ENCODE assay signal across 13 cellular contexts in the genomic region with DNA sequence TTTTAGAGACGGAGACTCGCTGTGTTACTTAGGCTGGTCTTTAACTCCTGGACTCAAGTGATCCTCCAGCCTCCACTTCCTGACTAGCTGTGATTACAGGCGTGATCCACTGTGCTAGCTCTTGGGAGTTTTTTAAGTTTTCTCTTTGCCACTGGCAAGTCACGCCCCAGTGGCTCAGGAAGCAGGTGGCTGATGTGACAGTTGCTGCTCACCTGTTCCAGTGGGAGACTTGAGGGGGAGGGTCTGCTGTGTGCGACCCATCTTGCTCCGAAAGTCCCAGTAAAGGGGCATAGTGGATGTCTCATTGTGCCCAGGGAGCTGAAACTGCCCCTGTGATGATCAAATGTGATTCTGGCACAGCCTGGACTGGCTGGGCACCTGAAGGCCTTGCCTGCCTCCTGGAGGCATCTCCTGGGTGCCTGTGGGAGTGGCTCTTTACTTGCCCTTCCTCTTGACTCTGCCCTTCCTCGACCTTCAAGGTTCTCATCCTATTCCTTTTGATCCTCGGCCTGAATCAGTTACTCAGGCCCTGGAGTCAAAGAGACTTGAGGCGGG. TPM values are rescaled to one million over a fixed set of nuclear protein-coding genes. Genes with fewer than 3 reads are reported as not detected.
DNase-seq lines count a peak whose midpoint lies in the region; ATAC-seq and TF ChIP-seq lines count a peak whose summit lies in the region.
"Had no signal": no experiment of that assay in that cellular context is flagged by ENCODE, and none has a peak within 500 bp of the region (broad histone marks: within the 10 kb centered on the region; RNA-seq: fewer than 3 reads in every experiment).

No MANE protein-coding gene starts in this region.

- H3K9ac ChIP-seq in DND-41 (ENCODE audit: low read depth, low read length): no peak overlapping the region
- no peak overlapping the region for H3K9ac ChIP-seq in HUES48 (ENCODE audit: low read depth, low read length)
- H3K9ac ChIP-seq in colonic mucosa (ENCODE audit: low read depth in 2 of 2, low read length in 2 of 2): peak overlapping the region in 1 of 2 donors; percentile 58

- intact Hi-C loops in colonic mucosa (cut with DNase I): no loop called here

- TF ChIP-seq CTCF in DND-41 (IDR thresholded peaks at IDR 0.05; ENCODE audit: borderline replicate concordance, extremely low read depth, low read length, poor library complexity, severe bottlenecking) (no peak), colonic mucosa (IDR thresholded peaks at IDR 0.05) (no peak), neural crest cell (conservative IDR thresholded peaks at IDR 0.05) (no peak)

- H3K4me1 Mint-ChIP-seq in neural crest cell: peaks cover 54% of the 10 kb centered on the region

- H3K4me3 ChIP-seq in DND-41 (ENCODE audit: low read depth in 1 of 2, low read length in 2 of 2): no peak overlapping the region
- H3K4me3 ChIP-seq in HUES48 (ENCODE audit: low read depth, low read length): no peak overlapping the region
- H3K4me3 ChIP-seq in colonic mucosa: no peak overlapping the region

- peaks cover 2% of the 10 kb centered on the region for H3K36me3 Mint-ChIP-seq in neural crest cell (ENCODE audit: low read depth)

- H2AFZ ChIP-seq in DND-41 (ENCODE audit: low read depth, low read length): no peak overlapping the region

- H3K27me3 ChIP-seq in DND-41 (ENCODE audit: insufficient read depth, low read length, poor library complexity) (no peaks in the 10 kb centered on the region), HUES48 (ENCODE audit: control insufficient read depth, insufficient read depth, low read length) (no peaks in the 10 kb centered on the region), colonic mucosa (no peaks in the 10 kb centered on the region)

- DNase-seq in DND-41 (peak; percentile 21), colonic mucosa (peak; percentile 56), neural crest cell (ENCODE audit: low read depth, low spot score) (no peak), ureter (ENCODE audit: low spot score) (no peak)
- no peak for DNase-seq in stimulated activated naive CD4-positive, alpha-beta T cell treated with Interleukin-2 at 50 U/mL for 16 hours (lab: John Stamatoyannopoulos, UW)
- DNase-seq: activated naive CD4-positive, alpha-beta T cell treated with anti-CD3 and anti-CD28 coated beads, Interleukin-2, amount 50 U/mL, for 16 hours; effector CD4-positive, alpha-beta T cell; Kasumi-1; NK-92 treated with Interleukin-12 subunit alpha and Interleukin-12 subunit beta, amount 100 ng/mL, for 24 hours had no signal

- no peaks in the 10 kb centered on the region for H3K27me3 Mint-ChIP-seq in neural crest cell (ENCODE audit: low read depth)

- H3K27ac Mint-ChIP-seq in neural crest cell (ENCODE audit: unreplicated experiment): no peak overlapping the region

- no peak overlapping the region for H3K4me2 ChIP-seq in DND-41 (ENCODE audit: insufficient read depth, low read length)

- H3K27ac ChIP-seq in DND-41 (ENCODE audit: low read length): peak overlapping the region; percentile 56
- peak overlapping the region; percentile 28 for H3K27ac ChIP-seq in HUES48 (ENCODE audit: low read depth, low read length)
- H3K27ac ChIP-seq in colonic mucosa: peak overlapping the region; percentile 4
- H3K27ac ChIP-seq: VCaP had no signal

- H3K36me3 ChIP-seq in DND-41 (ENCODE audit: insufficient read depth, low read length) (peaks cover 13% of the 10 kb centered on the region), HUES48 (ENCODE audit: control insufficient read depth, insufficient read depth, low read length) (no peaks in the 10 kb centered on the region), colonic mucosa (no peaks in the 10 kb centered on the region)

- ATAC-seq in DND-41 (ENCODE audit: insufficient read depth, low read depth) (0 out of 3 replicates have a peak, but pooled peaks have one; percentile 32), HG03280 (IDR thresholded peaks at IDR 0.05; ENCODE audit: unreplicated experiment) (no peak)
- no peak for ATAC-seq in activated CD4-positive, CD25-positive, alpha-beta regulatory T cell treated with anti-CD3 and anti-CD28 coated beads, Interleukin-2, amount 50 U/mL, for 24 hours

- peaks cover 80% of the 10 kb centered on the region for H4K20me1 ChIP-seq in DND-41 (ENCODE audit: insufficient read depth, low read length)

- peaks cover 97% of the 10 kb centered on the region for H3K79me2 ChIP-seq in DND-41 (ENCODE audit: insufficient read depth, low read length)

- no peaks in the 10 kb centered on the region for H3K9me3 Mint-ChIP-seq in neural crest cell

- H3K9me3 ChIP-seq in DND-41 (ENCODE audit: insufficient read depth, low read length, severe bottlenecking): no peaks in the 10 kb centered on the region
- no peaks in the 10 kb centered on the region for H3K9me3 ChIP-seq in HUES48 (ENCODE audit: control insufficient read depth, insufficient read depth, low read length)
- H3K9me3 ChIP-seq in colonic mucosa: no peaks in the 10 kb centered on the region

- H3K4me1 ChIP-seq in DND-41 (ENCODE audit: insufficient read depth, low read length) (peaks cover 29% of the 10 kb centered on the region), HUES48 (ENCODE audit: control insufficient read depth, insufficient read depth, low read length) (peaks cover 12% of the 10 kb centered on the region), colonic mucosa (peaks cover 9% of the 10 kb centered on the region)

- peak overlapping the region; percentile 62 for H3K4me3 Mint-ChIP-seq in neural crest cell

RNA-seq across cellular contexts. Expression of a gene that starts 7.8 kb away (rescaled TPM):
- total RNA-seq in colonic mucosa (100 to 1,000 TPM in 1 of 2 donors, 10 to 100 TPM in 1; 73.8 to 141 TPM), neural crest cell (363 and 382 TPM in 2 replicates), ureter (140 TPM)

RNA-seq across cellular contexts. Expression of a gene that starts 40.0 kb away (rescaled TPM):
- total RNA-seq in colonic mucosa: 10 to 100 TPM; 25.5 to 31.5 TPM
- total RNA-seq in neural crest cell: 28.0 and 30.1 TPM in 2 replicates
- total RNA-seq in ureter: 17.2 TPM

RNA-seq across cellular contexts. Expression of a gene that starts 40.2 kb away (rescaled TPM):
- total RNA-seq in colonic mucosa (10 to 100 TPM; 64.4 to 71.3 TPM), neural crest cell (19.8 and 22.0 TPM in 2 replicates), ureter (60.9 TPM)

Comparison
In these comparisons a context has a peak if more than half of its experiments do, and no peak if none do; other contexts are left out.
1. DNase-seq: peak in DND-41 (single experiment) and colonic mucosa (single experiment); none in neural crest cell (single experiment), stimulated activated naive CD4-positive, alpha-beta T cell treated with Interleukin-2 at 50 U/mL for 16 hours (single experiment) and ureter (single experiment).
2. H3K27ac ChIP-seq: peak in every context shown above with its lines; median percentile 56 in DND-41; 28 in HUES48; 4 in colonic mucosa.